In genomic region chr1:112807117-112807516, GRCh38 we compare ENCODE assay signal across 2 cellular contexts.
TF ChIP-seq lines count a peak whose summit lies in the region.

No MANE protein-coding gene starts in this region.

TF ChIP-seq in GM23338, 12 proteins besides CTCF, POLR2A, EP300 and RAD21 (continued from another document):
- no peak for TF ChIP-seq ZNF114 (CRISPR knock-in tag; IDR thresholded peaks at IDR 0.05)
- no peak for TF ChIP-seq JUNB (IDR thresholded peaks at IDR 0.05; ENCODE audit: unreplicated experiment)
- no peak for TF ChIP-seq CREB1 (CRISPR knock-in tag; IDR thresholded peaks at IDR 0.05; ENCODE audit: low read depth)
- no peak for TF ChIP-seq ZNF462 (CRISPR knock-in tag; IDR thresholded peaks at IDR 0.05)
- TF ChIP-seq EZH2 (IDR thresholded peaks at IDR 0.05; ENCODE audit: low read depth, unreplicated experiment): no peak
- no peak for TF ChIP-seq POLR2AphosphoS5 (IDR thresholded peaks at IDR 0.05; ENCODE audit: low read depth)
- no peak for TF ChIP-seq STAT1 (IDR thresholded peaks at IDR 0.05; ENCODE audit: unreplicated experiment)

TF ChIP-seq in WTC11, 78 proteins besides CTCF, POLR2A, EP300 and RAD21 (continued from another document):
- no peak for TF ChIP-seq IRF2 (CRISPR knock-in tag; IDR thresholded peaks at IDR 0.05; ENCODE audit: borderline replicate concordance, low read depth)
